Comparison of ENCODE assay signal across 9 cellular contexts in genomic region chr3:50194128-50194902, GRCh38. TPM values are rescaled to one million over a fixed set of nuclear protein-coding genes. Genes with fewer than 3 reads are reported as not detected.
DNase-seq lines count a peak whose midpoint lies in the region; FAIRE-seq and TF ChIP-seq lines count a peak whose summit lies in the region.
"Had no signal": no experiment of that assay in that cellular context is flagged by ENCODE, and none has a peak within 500 bp of the region (broad histone marks: within the 10 kb centered on the region; RNA-seq: fewer than 3 reads in every experiment).

No MANE protein-coding gene starts in this region.

- no peaks in the 10 kb centered on the region for H3K9me3 ChIP-seq in CD8-positive, alpha-beta memory T cell (ENCODE audit: low read length)
- H3K9me3 ChIP-seq in astrocyte (ENCODE audit: insufficient read depth, low read depth, low read length), result no peaks in the 10 kb centered on the region
- H3K9me3 ChIP-seq in iPS-18a (ENCODE audit: control insufficient read depth, low read depth, low read length), result no peaks in the 10 kb centered on the region

- H3K9ac ChIP-seq in astrocyte (ENCODE audit: low read length), result no peak overlapping the region
- H3K9ac ChIP-seq in iPS-18a (ENCODE audit: low read length), result no peak overlapping the region

- H3K27ac Mint-ChIP-seq in CD8-positive, alpha-beta memory T cell, result peak overlapping the region in 6 of 8 donors; percentile 37 to 80 (median 68)
- no peak overlapping the region for H3K27ac Mint-ChIP-seq in astrocyte (ENCODE audit: unreplicated experiment)

- POLR2A ChIA-PET in CD8-positive, alpha-beta memory T cell (lab: Charles Lee), result interaction anchor here (1.3 to 2.1 kb wide), 2 partner anchors 32 to 52 kb away, joined by 6 to 7 read pairs; no protein-coding TSS in a partner anchor

- no peak overlapping the region for H3K27ac ChIP-seq in CD8-positive, alpha-beta memory T cell (ENCODE audit: low read depth, low read length)
- H3K27ac ChIP-seq in astrocyte (ENCODE audit: low read depth, low read length), result no peak overlapping the region
- H3K27ac ChIP-seq in iPS-18a (ENCODE audit: low read length), result no peak overlapping the region

- no peaks in the 10 kb centered on the region for H3K36me3 Mint-ChIP-seq in CD8-positive, alpha-beta memory T cell
- H3K36me3 Mint-ChIP-seq in astrocyte (ENCODE audit: low read depth, unreplicated experiment), result no peaks in the 10 kb centered on the region

- peaks cover 4 to 22% (median 7%) of the 10 kb centered on the region in 3 donors for H3K4me1 Mint-ChIP-seq in CD8-positive, alpha-beta memory T cell
- H3K4me1 Mint-ChIP-seq in astrocyte (ENCODE audit: low read depth, unreplicated experiment), result no peaks in the 10 kb centered on the region

- FAIRE-seq in HTR-8/SVneo (lab: Jason Lieb, UNC) (peak; percentile 85), astrocyte (lab: Jason Lieb, UNC) (no peak)

- peak overlapping the region; percentile 26 for H3K4me3 ChIP-seq in CD8-positive, alpha-beta memory T cell (ENCODE audit: low read length)
- H3K4me3 ChIP-seq in astrocyte (ENCODE audit: insufficient read depth, low read depth, low read length) (no peak overlapping the region), iPS-18a (ENCODE audit: low read length) (peak overlapping the region; percentile 27)

- H3K36me3 ChIP-seq in CD8-positive, alpha-beta memory T cell (ENCODE audit: insufficient read depth, low read length), result no peaks in the 10 kb centered on the region
- H3K36me3 ChIP-seq in astrocyte (ENCODE audit: insufficient read depth, low read length) (no peaks in the 10 kb centered on the region), iPS-18a (ENCODE audit: control insufficient read depth, low read depth, low read length) (no peaks in the 10 kb centered on the region)

- peaks cover 21% of the 10 kb centered on the region for H3K4me1 ChIP-seq in CD8-positive, alpha-beta memory T cell (ENCODE audit: insufficient read depth, low read length)
- H3K4me1 ChIP-seq in astrocyte (ENCODE audit: insufficient read depth, low read length) (peaks cover 6% of the 10 kb centered on the region), iPS-18a (ENCODE audit: control insufficient read depth, low read depth, low read length) (peaks cover 5% of the 10 kb centered on the region)

- H3K27me3 ChIP-seq in CD8-positive, alpha-beta memory T cell (ENCODE audit: insufficient read depth, low read length, poor library complexity, severe bottlenecking), result peaks cover 23% of the 10 kb centered on the region
- H3K27me3 ChIP-seq in astrocyte (ENCODE audit: insufficient read depth, low read length), result peaks cover 21% of the 10 kb centered on the region
- peaks cover 6% of the 10 kb centered on the region for H3K27me3 ChIP-seq in iPS-18a (ENCODE audit: control insufficient read depth, insufficient read depth, low read length)

- no peaks in the 10 kb centered on the region for H3K9me3 Mint-ChIP-seq in CD8-positive, alpha-beta memory T cell
- H3K9me3 Mint-ChIP-seq in astrocyte (ENCODE audit: unreplicated experiment), result no peaks in the 10 kb centered on the region

- peak overlapping the region; percentile 62 for H3K4me2 ChIP-seq in astrocyte (ENCODE audit: low read length)

- no peaks in the 10 kb centered on the region for H4K20me1 ChIP-seq in astrocyte (ENCODE audit: insufficient read depth, low read length)

- no peaks in the 10 kb centered on the region for H3K79me2 ChIP-seq in astrocyte (ENCODE audit: insufficient read depth, low read length)

- peaks cover 7 to 16% of the 10 kb centered on the region in 2 donors for H3K27me3 Mint-ChIP-seq in CD8-positive, alpha-beta memory T cell
- H3K27me3 Mint-ChIP-seq in astrocyte (ENCODE audit: low read depth, unreplicated experiment), result peaks cover 37% of the 10 kb centered on the region

- H2AFZ ChIP-seq in astrocyte (ENCODE audit: low read depth, low read length), result peak overlapping the region; percentile 66

- TF ChIP-seq CTCF in astrocyte (IDR thresholded peaks at IDR 0.05; ENCODE audit: insufficient read depth, low read depth, low read length), result peak; percentile 66

- H3K4me3 Mint-ChIP-seq in CD8-positive, alpha-beta memory T cell, result peak overlapping the region; percentile 12 to 77 (median 61)
- no peak overlapping the region for H3K4me3 Mint-ChIP-seq in astrocyte (ENCODE audit: unreplicated experiment)

- CTCF ChIA-PET in CD8-positive, alpha-beta memory T cell (lab: Charles Lee), result interaction anchor here (0.5 to 7.2 kb wide), 38 partner anchors 9 to 882 kb away, joined by 3 to 266 read pairs (median 4); partner anchors contain the start of genes GNAI2, LSMEM2 and SLC38A3

- peak; percentile 75 to 92 (median 83) for DNase-seq in CD8-positive, alpha-beta memory T cell
- DNase-seq in HTR-8/SVneo (ENCODE audit: insufficient read length, low spot score) (peak; percentile 68), T1000 (lab: John Stamatoyannopoulos, UW) (peak; percentile 40), astrocyte (ENCODE audit: low read depth) (peak; percentile 13), NCI-H1105 treated with DMSO at 0.1 percent for 48 hours (lab: John Stamatoyannopoulos, UW) (no peak), NCI-H2107 (lab: John Stamatoyannopoulos, UW) (no peak)
- DNase-seq in stimulated activated CD4-positive, alpha-beta T cell treated with anti-CD3 and anti-CD28 coated beads, Interleukin-12 subunit alpha, Interleukin-12 subunit beta, amount 100 ng/mL, for 4 hours, result peak; percentile 83

RNA-seq across cellular contexts. Expression of gene GNAT1, which starts 2.9 kb away (rescaled TPM):
- not detected for total RNA-seq in CD8-positive, alpha-beta memory T cell
- polyA plus RNA-seq in CD8-positive, alpha-beta memory T cell, result not detected
- total RNA-seq in astrocyte, result not detected in 2 replicates
- total RNA-seq: T-helper 2 cell treated with Interferon-gamma antibody and Interleukin-4, amounts not matched to agents 100 ng/mL and 5 ng/mL, for 36 hours had no signal

RNA-seq across cellular contexts. Expression of gene SLC38A3, which starts 10.8 kb away (rescaled TPM):
- total RNA-seq in CD8-positive, alpha-beta memory T cell, result not detected
- not detected for polyA plus RNA-seq in CD8-positive, alpha-beta memory T cell
- 0.68 and 1.9 TPM in 2 replicates for total RNA-seq in astrocyte
- total RNA-seq: T-helper 2 cell treated with Interferon-gamma antibody and Interleukin-4, amounts not matched to agents 100 ng/mL and 5 ng/mL, for 36 hours had no signal

RNA-seq across cellular contexts. Expression of gene SEMA3F, which starts 39.2 kb away (rescaled TPM):
- total RNA-seq in CD8-positive, alpha-beta memory T cell, result not detected
- not detected for polyA plus RNA-seq in CD8-positive, alpha-beta memory T cell
- 5.1 and 6.6 TPM in 2 replicates for total RNA-seq in astrocyte

RNA-seq across cellular contexts. Expression of gene GNAI2, which starts 41.7 kb away (rescaled TPM):
- 100 to 1,000 TPM; 259 to 265 TPM for total RNA-seq in CD8-positive, alpha-beta memory T cell
- polyA plus RNA-seq in CD8-positive, alpha-beta memory T cell, result 665 TPM
- total RNA-seq in astrocyte, result 380 and 381 TPM in 2 replicates

Comparison
In these comparisons a context has a peak if more than half of its experiments do, and no peak if none do; other contexts are left out.
1. DNase-seq: peak in CD8-positive, alpha-beta memory T cell (5 of 5), HTR-8/SVneo (single experiment), T1000 (single experiment), astrocyte (single experiment) and stimulated activated CD4-positive, alpha-beta T cell treated with anti-CD3 and anti-CD28 coated beads, Interleukin-12 subunit alpha, Interleukin-12 subunit beta, amount 100 ng/mL, for 4 hours (single experiment); none in NCI-H1105 treated with DMSO at 0.1 percent for 48 hours (single experiment) and NCI-H2107 (single experiment).